In genomic region chr1:160399544-160400283, GRCh38 we compare ENCODE assay signal across 8 cellular contexts. TPM values are rescaled to one million over a fixed set of nuclear protein-coding genes. Genes with fewer than 3 reads are reported as not detected.
DNase-seq lines count a peak whose midpoint lies in the region; ATAC-seq and TF ChIP-seq lines count a peak whose summit lies in the region.

No MANE protein-coding gene starts in this region.

- H3K4me1 Mint-ChIP-seq in Calu3 (ENCODE audit: low read depth, unreplicated experiment): peaks cover 6% of the 10 kb centered on the region
- peaks cover 18% of the 10 kb centered on the region for H3K4me1 Mint-ChIP-seq in glutamatergic neuron (ENCODE audit: low read depth, unreplicated experiment)

- DNase-seq in Calu3 (no peak), SK-N-MC (ENCODE audit: low read depth, low spot score) (no peak), glutamatergic neuron (no peak), psoas muscle (no peak), SKM-1 (lab: John Stamatoyannopoulos, UW; ENCODE audit: unreplicated experiment) (no peak), DMS 273 (lab: John Stamatoyannopoulos, UW; ENCODE audit: unreplicated experiment) (no peak)
- no peak for DNase-seq in activated effector memory CD4-positive, alpha-beta T cell treated with Interleukin-2 at 50 U/mL for 16 hours

- H3K36me3 Mint-ChIP-seq in Calu3 (ENCODE audit: insufficient read depth, unreplicated experiment) (peaks cover 5% of the 10 kb centered on the region), glutamatergic neuron (ENCODE audit: unreplicated experiment) (no peaks in the 10 kb centered on the region)

- WGBS in psoas muscle, 3 donors: 27 to 39% (median 33%) methylated on average over 19 of the region's 19 CpGs

- 0 out of 2 replicates have a peak overlapping the region, but pooled peaks have one; percentile 57 for H3K27ac ChIP-seq in SK-N-MC
- H3K27ac ChIP-seq in psoas muscle: peak overlapping the region; percentile 46

- H3K4me3 ChIP-seq in SK-N-MC: peak overlapping the region; percentile 88
- H3K4me3 ChIP-seq in psoas muscle: peak overlapping the region; percentile 74

- H3K27ac Mint-ChIP-seq in Calu3 (ENCODE audit: unreplicated experiment): no peak overlapping the region
- H3K27ac Mint-ChIP-seq in glutamatergic neuron (ENCODE audit: unreplicated experiment): peak overlapping the region; percentile 48

- peaks cover 4% of the 10 kb centered on the region for H3K4me1 ChIP-seq in psoas muscle

- H3K9ac ChIP-seq in SK-N-MC (ENCODE audit: insufficient read length): peak overlapping the region; percentile 88

- H3K9me3 ChIP-seq in SK-N-MC (ENCODE audit: low read depth, low read length): no peaks in the 10 kb centered on the region
- H3K9me3 ChIP-seq in psoas muscle: no peaks in the 10 kb centered on the region

- BruUV-seq in Calu3 (replicated peaks; lab: Mats Ljungman, UMichigan): no TSS peak

- H3K27me3 Mint-ChIP-seq in Calu3 (ENCODE audit: unreplicated experiment): peaks cover 72% of the 10 kb centered on the region
- H3K27me3 Mint-ChIP-seq in glutamatergic neuron (ENCODE audit: unreplicated experiment): peaks cover 7% of the 10 kb centered on the region

- TF ChIP-seq CTCF in Calu3 (IDR thresholded peaks at IDR 0.05; ENCODE audit: unreplicated experiment) (no peak), glutamatergic neuron (IDR thresholded peaks at IDR 0.05; ENCODE audit: partially characterized antibody, unreplicated experiment) (peak; percentile 45), psoas muscle (IDR thresholded peaks at IDR 0.05) (no peak)

- H3K36me3 ChIP-seq in SK-N-MC (ENCODE audit: insufficient read depth, low read length) (no peaks in the 10 kb centered on the region), psoas muscle (ENCODE audit: insufficient read depth in 1 of 2, low read depth in 1 of 2) (no peaks in the 10 kb centered on the region)

- CTCF ChIA-PET in Calu3 (lab: Charles Lee): no interaction called here

- no peaks in the 10 kb centered on the region for H3K9me3 Mint-ChIP-seq in Calu3 (ENCODE audit: low read depth, unreplicated experiment)
- peaks cover 4% of the 10 kb centered on the region for H3K9me3 Mint-ChIP-seq in glutamatergic neuron (ENCODE audit: unreplicated experiment)

- intact Hi-C loops in Calu3 (cut with micrococcal nuclease; ENCODE audit: unreplicated experiment) (no loop called here), psoas muscle (cut with DNase I) (no loop called here)

- H3K4me3 Mint-ChIP-seq in Calu3 (ENCODE audit: low read depth, unreplicated experiment): peak overlapping the region; percentile 27
- peak overlapping the region; percentile 74 for H3K4me3 Mint-ChIP-seq in glutamatergic neuron (ENCODE audit: unreplicated experiment)

- ATAC-seq in psoas muscle (peak in 2 of 4 donors; percentile 3 to 22), GM21576 (IDR thresholded peaks at IDR 0.05; ENCODE audit: unreplicated experiment) (no peak)

- H3K27me3 ChIP-seq in psoas muscle (ENCODE audit: insufficient read depth in 3 of 3, low read length in 2 of 3): peaks cover 0 to 27% (median 7%) of the 10 kb centered on the region in 3 donors

RNA-seq across cellular contexts. Expression of gene VANGL2, which starts 0.7 kb away (rescaled TPM):
- total RNA-seq in Calu3 (2022): 2.0 and 2.3 TPM in 2 replicates
- total RNA-seq in glutamatergic neuron (ENCODE audit: unreplicated experiment): 79.4 TPM
- under 1 TPM; 0.44 to 0.94 (median 0.68) TPM for total RNA-seq in psoas muscle
- polyA plus RNA-seq in psoas muscle: under 1 TPM; 0.18 to 0.32 (median 0.27) TPM

RNA-seq across cellular contexts. Expression of gene NHLH1, which starts 32.8 kb away (rescaled TPM):
- total RNA-seq in Calu3 (2022) (1.4 and 1.6 TPM in 2 replicates), glutamatergic neuron (ENCODE audit: unreplicated experiment) (1,198 TPM), psoas muscle (under 1 TPM in 2 of 4 donors, not detected in 2; 0.13 to 0.20 TPM)
- under 1 TPM in 2 of 3 donors, not detected in 1; 0.06 to 0.07 TPM for polyA plus RNA-seq in psoas muscle

RNA-seq across cellular contexts. Expression of gene NCSTN, which starts 56.5 kb away (rescaled TPM):
- total RNA-seq in Calu3 (2022) (128 and 135 TPM in 2 replicates), glutamatergic neuron (ENCODE audit: unreplicated experiment) (121 TPM), psoas muscle (10 to 100 TPM; 32.6 to 49.8 (median 42.6) TPM)
- polyA plus RNA-seq in psoas muscle: 10 to 100 TPM; 23.5 to 33.6 (median 27.4) TPM

RNA-seq across cellular contexts. Expression of gene COPA, which starts 56.7 kb away (rescaled TPM):
- total RNA-seq in Calu3 (2022) (195 and 208 TPM in 2 replicates), glutamatergic neuron (ENCODE audit: unreplicated experiment) (263 TPM), psoas muscle (10 to 100 TPM; 72.3 to 96.3 (median 79.9) TPM)
- polyA plus RNA-seq in psoas muscle: 10 to 100 TPM; 53.8 to 87.2 (median 73.0) TPM

Comparison
In these comparisons a context has a peak if more than half of its experiments do, and no peak if none do; other contexts are left out.
1. RNA of gene VANGL2, which starts 0.7 kb away (total RNA-seq): 79.4 TPM in glutamatergic neuron (single experiment); 2.0 to 2.3 TPM in Calu3 and 0.44 to 0.94 TPM in psoas muscle; every median in the first group is over 10 times any median in the second.
2. RNA of gene NHLH1, which starts 32.8 kb away (total RNA-seq): 1,198 TPM in glutamatergic neuron (single experiment); 1.4 to 1.6 TPM in Calu3 and 0.13 to 0.20 TPM in psoas muscle; every median in the first group is over 100 times any median in the second.